ENCODE assay signal across 15 cellular contexts in genomic region chr11:72391638-72392423, GRCh38. TPM values are rescaled to one million over a fixed set of nuclear protein-coding genes. Genes with fewer than 3 reads are reported as not detected.
A peak's percentile ranks its signal among the peaks of the same experiment; 100 is the strongest.
DNase-seq lines count a peak whose midpoint lies in the region; ATAC-seq and TF ChIP-seq lines count a peak whose summit lies in the region.
"Had no signal": no experiment of that assay in that cellular context is flagged by ENCODE, and none has a peak within 500 bp of the region (broad histone marks: within the 10 kb centered on the region; RNA-seq: fewer than 3 reads in every experiment).

No MANE protein-coding gene starts in this region.

- H3K9ac ChIP-seq in BLaER1 treated with 17β-estradiol and CSF1 and Interleukin-3, amounts not matched to agents 10 nM and 100 nM: no peak overlapping the region
- H3K9ac ChIP-seq in GM23248: no peak overlapping the region

- intact Hi-C loops in dendritic cell treated with granulocyte-macrophage colony-stimulating factor and Interleukin-4, amounts not matched to agents 40 ng/mL and 50 ng/mL, for 4 days (cut with micrococcal nuclease): no loop called here
- intact Hi-C loops in heart left ventricle (cut with DNase I): no loop called here

- peaks cover 12 to 78% (median 36%) of the 10 kb centered on the region in 11 experiments; a peak in 20 of 22 replicates for H3K36me3 ChIP-seq in BLaER1 treated with 17β-estradiol and CSF1 and Interleukin-3, amounts not matched to agents 10 nM and 100 nM
- H3K36me3 ChIP-seq in GM23248 (ENCODE audit: low read depth) (no peaks in the 10 kb centered on the region), heart left ventricle (no peaks in the 10 kb centered on the region), right atrium auricular region (no peaks in the 10 kb centered on the region)

- H3K27me3 ChIP-seq in BLaER1 treated with 17β-estradiol and CSF1 and Interleukin-3, amounts not matched to agents 10 nM and 100 nM: no peaks in the 10 kb centered on the region
- H3K27me3 ChIP-seq in GM23248 (replicated peaks; ENCODE audit: insufficient read depth) (no peaks in the 10 kb centered on the region), heart left ventricle (no peaks in the 10 kb centered on the region), right atrium auricular region (no peaks in the 10 kb centered on the region)

- H3K4me1 Mint-ChIP-seq in dendritic cell treated with granulocyte-macrophage colony-stimulating factor and Interleukin-4, amounts not matched to agents 40 ng/mL and 50 ng/mL, for 4 days (ENCODE audit: low read depth): peaks cover 38% of the 10 kb centered on the region
- H3K4me1 Mint-ChIP-seq in T-cell: peaks cover 0 to 3% (median 0%) of the 10 kb centered on the region in 3 donors

- H4K20me1 ChIP-seq in BLaER1 treated with 17β-estradiol and CSF1 and Interleukin-3, amounts not matched to agents 10 nM and 100 nM: peaks cover 0 to 74% (median 50%) of the 10 kb centered on the region in 11 experiments; a peak in 18 of 22 replicates
- H4K20me1 ChIP-seq in GM23248 (ENCODE audit: insufficient read depth): no peaks in the 10 kb centered on the region

- POLR2A ChIA-PET in T-cell (lab: Charles Lee): no interaction called here

- no peaks in the 10 kb centered on the region for H3K9me3 Mint-ChIP-seq in dendritic cell treated with granulocyte-macrophage colony-stimulating factor and Interleukin-4, amounts not matched to agents 40 ng/mL and 50 ng/mL, for 4 days
- H3K9me3 Mint-ChIP-seq in T-cell: no peaks in the 10 kb centered on the region
- H3K9me3 Mint-ChIP-seq: WTC11 had no signal

- no peak for TF ChIP-seq POLR2A in heart left ventricle (IDR thresholded peaks at IDR 0.05)

- peaks cover 7% of the 10 kb centered on the region for H3K36me3 Mint-ChIP-seq in dendritic cell treated with granulocyte-macrophage colony-stimulating factor and Interleukin-4, amounts not matched to agents 40 ng/mL and 50 ng/mL, for 4 days (ENCODE audit: low read depth)
- H3K36me3 Mint-ChIP-seq in T-cell: peaks cover 17% of the 10 kb centered on the region
- H3K36me3 Mint-ChIP-seq: WTC11 had no signal

- H3K4me1 ChIP-seq in BLaER1 treated with 17β-estradiol and CSF1 and Interleukin-3, amounts not matched to agents 10 nM and 100 nM: peaks cover 7 to 27% (median 22%) of the 10 kb centered on the region in 10 experiments; a peak in 19 of 20 replicates
- H3K4me1 ChIP-seq in GM23248 (ENCODE audit: insufficient read depth): peaks cover 3% of the 10 kb centered on the region
- peaks cover 0 to 12% (median 4%) of the 10 kb centered on the region in 12 donors for H3K4me1 ChIP-seq in heart left ventricle
- H3K4me1 ChIP-seq in right atrium auricular region: peaks cover 0 to 9% of the 10 kb centered on the region in 2 donors

- no peak overlapping the region for H3K4me3 ChIP-seq in BLaER1 treated with 17β-estradiol and CSF1 and Interleukin-3, amounts not matched to agents 10 nM and 100 nM
- no peak overlapping the region for H3K4me3 ChIP-seq in GM23248
- no peak overlapping the region for H3K4me3 ChIP-seq in heart left ventricle
- H3K4me3 ChIP-seq in right atrium auricular region: no peak overlapping the region

- ATAC-seq in HG02870 (IDR thresholded peaks at IDR 0.05; ENCODE audit: unreplicated experiment) (peak; percentile 61), heart left ventricle (no peak), T-cell (replicated peaks in 1 of 4) (no peak)
- ATAC-seq: HCT116, WTC11 had no signal

- H2AFZ ChIP-seq in GM23248: no peak overlapping the region

- H3K4me2 ChIP-seq in BLaER1 treated with 17β-estradiol and CSF1 and Interleukin-3, amounts not matched to agents 10 nM and 100 nM: peak overlapping the region in 6 of 11 experiments; percentile 4 to 49 (median 26); a peak in 7 of 22 replicates
- no peak overlapping the region for H3K4me2 ChIP-seq in GM23248 (ENCODE audit: unreplicated experiment)

- H3K27ac Mint-ChIP-seq in dendritic cell treated with granulocyte-macrophage colony-stimulating factor and Interleukin-4, amounts not matched to agents 40 ng/mL and 50 ng/mL, for 4 days: peak overlapping the region; percentile 7
- H3K27ac Mint-ChIP-seq in T-cell: no peak overlapping the region
- H3K27ac Mint-ChIP-seq: WTC11 had no signal

- CTCF ChIA-PET in T-cell (lab: Charles Lee): interaction anchor here in 1 of 2 donors (0.6 kb wide), 2 partner anchors 103 to 114 kb away, joined by 3 to 4 read pairs; no protein-coding TSS in a partner anchor

- no peak overlapping the region for H3K4me3 Mint-ChIP-seq in dendritic cell treated with granulocyte-macrophage colony-stimulating factor and Interleukin-4, amounts not matched to agents 40 ng/mL and 50 ng/mL, for 4 days
- no peak overlapping the region for H3K4me3 Mint-ChIP-seq in T-cell
- H3K4me3 Mint-ChIP-seq: WTC11 had no signal

- in situ Hi-C loops in GM23248 (cut with MboI): no loop called here

- no peaks in the 10 kb centered on the region for H3K9me2 ChIP-seq in GM23248 (ENCODE audit: insufficient read depth)

- TF ChIP-seq CTCF in heart left ventricle (IDR thresholded peaks at IDR 0.05) (no peak), right atrium auricular region (IDR thresholded peaks at IDR 0.05) (no peak)

- H3K79me2 ChIP-seq in GM23248 (ENCODE audit: insufficient read depth): no peaks in the 10 kb centered on the region; the same call in 1 of the 2 replicates

- H3K27me3 Mint-ChIP-seq in dendritic cell treated with granulocyte-macrophage colony-stimulating factor and Interleukin-4, amounts not matched to agents 40 ng/mL and 50 ng/mL, for 4 days: peaks cover 3% of the 10 kb centered on the region
- no peaks in the 10 kb centered on the region for H3K27me3 Mint-ChIP-seq in T-cell

- no peaks in the 10 kb centered on the region for H3F3A ChIP-seq in GM23248 (ENCODE audit: insufficient read depth)

- H3K9me3 ChIP-seq in BLaER1 treated with 17β-estradiol and CSF1 and Interleukin-3, amounts not matched to agents 10 nM and 100 nM (replicated peaks in 1 of 11): peaks cover 0 to 13% (median 8%) of the 10 kb centered on the region in 11 experiments; a peak in 10 of 22 replicates
- H3K9me3 ChIP-seq in GM23248 (ENCODE audit: low read depth): no peaks in the 10 kb centered on the region
- no peaks in the 10 kb centered on the region for H3K9me3 ChIP-seq in heart left ventricle
- H3K9me3 ChIP-seq in right atrium auricular region: no peaks in the 10 kb centered on the region

- 88 to 93% methylated on average over 8 to 10 of the region's 10 CpGs for WGBS in GM23248 (ENCODE audit: low coverage in 1 of 2, low lambda C conversion rate in 2 of 2, missing lambda C conversion rate in 2 of 2), 2 experiments
- 86 to 88% (median 86%) methylated on average over 10 of the region's 10 CpGs for WGBS in heart left ventricle, 4 donors

- peak; percentile 27 for DNase-seq in GM19240 (ENCODE audit: insufficient read length, low spot score)
- DNase-seq in GM23248: no peak
- no peak for DNase-seq in heart left ventricle
- no peak for DNase-seq in T-cell
- DNase-seq in right atrium auricular region (ENCODE audit: low spot score): no peak
- DNase-seq: amniotic stem cell; DMS79; NCI-H187 treated with DMSO at 0.1 percent for 48 hours; NK-92 treated with Interleukin-12 subunit alpha and Interleukin-12 subunit beta, amount 100 ng/mL, for 24 hours; stimulated activated CD8-positive, alpha-beta memory T cell treated with anti-CD3 and anti-CD28 coated beads, Interleukin-4, amount 100 ng/mL, for 48 hours had no signal

- H3K27ac ChIP-seq in BLaER1 treated with 17β-estradiol and CSF1 and Interleukin-3, amounts not matched to agents 10 nM and 100 nM: no peak overlapping the region
- H3K27ac ChIP-seq in GM23248 (no peak overlapping the region), heart left ventricle (no peak overlapping the region), right atrium auricular region (no peak overlapping the region)

RNA-seq across cellular contexts. Expression of gene CLPB, which starts 42.5 kb away (rescaled TPM):
- 19.2 and 26.8 TPM in 2 replicates for total RNA-seq in GM23248 (2014; rRNA removed; shearing (Covaris generic))
- polyA plus RNA-seq in GM23248 (2016; fragmentation: Nextera tagmentation; extraction: Ambion mirVana) (11.5 and 16.9 TPM in 2 replicates), heart left ventricle (10 to 100 TPM; 12.4 to 15.7 TPM)
- total RNA-seq in heart left ventricle (10 to 100 TPM; 16.7 to 28.4 (median 19.4) TPM), T-cell (10 to 100 TPM; 12.7 to 19.0 (median 18.3) TPM), right atrium auricular region (10 to 100 TPM; 14.0 to 23.2 TPM)
